In the genomic region with DNA sequence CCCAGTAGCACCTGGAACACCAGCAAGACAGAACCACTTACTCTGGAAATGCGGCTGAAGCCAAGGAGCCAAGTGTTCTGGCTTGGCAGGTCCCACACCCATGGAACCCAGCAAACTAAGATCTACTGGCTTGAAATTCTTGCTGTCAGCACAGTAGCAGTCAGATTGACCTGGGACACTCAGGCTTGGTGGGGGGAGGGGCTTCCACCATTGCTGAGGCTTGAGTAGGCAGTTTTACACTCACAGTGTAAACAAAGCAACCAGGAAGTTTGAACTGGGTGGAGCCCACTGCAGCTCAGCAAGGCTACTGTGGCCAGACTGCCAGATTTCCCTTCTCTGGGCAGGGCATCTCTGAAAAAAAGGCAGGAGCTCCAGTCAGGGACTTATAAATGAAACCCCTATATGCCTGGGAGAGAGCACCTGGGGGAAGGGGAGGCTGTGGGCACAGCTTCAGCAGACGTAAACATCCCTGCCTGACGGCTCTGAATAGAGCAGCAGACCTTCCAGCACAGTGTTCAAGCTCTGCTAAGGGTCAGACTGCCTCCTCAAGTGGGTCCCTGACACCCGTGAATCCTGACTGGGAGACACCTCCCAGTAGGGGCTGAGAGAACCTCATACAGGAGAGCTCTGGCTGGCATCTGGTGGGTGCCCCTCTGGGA, we compare ENCODE assay signal across 12 cellular contexts.
DNase-seq lines count a peak whose midpoint lies in the region; ATAC-seq, FAIRE-seq and TF ChIP-seq lines count a peak whose summit lies in the region.
"Had no signal": no experiment of that assay in that cellular context is flagged by ENCODE, and none has a peak within 500 bp of the region (broad histone marks: within the 10 kb centered on the region; RNA-seq: fewer than 3 reads in every experiment).

No MANE protein-coding gene starts in this region.

- FAIRE-seq in keratinocyte (lab: Jason Lieb, UNC): no peak

- no peak overlapping the region for H3K9ac ChIP-seq in keratinocyte (ENCODE audit: control insufficient read depth, extremely low read depth, insufficient read depth, low read length)
- H3K9ac ChIP-seq: parathyroid adenoma had no signal

- H3K36me3 ChIP-seq in keratinocyte (ENCODE audit: control insufficient read depth in 2 of 2, extremely low read depth in 1 of 2, insufficient read depth in 2 of 2, low read length in 2 of 2): no peaks in the 10 kb centered on the region

- H3K36me3 Mint-ChIP-seq in activated T-cell treated with anti-CD3 and anti-CD28 coated beads, Interleukin-2, amount 50 U/mL, for 72 hours (ENCODE audit: insufficient read depth in 2 of 2): peaks cover 5 to 12% of the 10 kb centered on the region in 2 donors

- no peak overlapping the region for H3K27ac Mint-ChIP-seq in activated T-cell treated with anti-CD3 and anti-CD28 coated beads, Interleukin-2, amount 50 U/mL, for 72 hours

- H3K4me1 Mint-ChIP-seq in activated T-cell treated with anti-CD3 and anti-CD28 coated beads, Interleukin-2, amount 50 U/mL, for 72 hours (ENCODE audit: low read depth): no peaks in the 10 kb centered on the region

- no peaks in the 10 kb centered on the region for H3K79me2 ChIP-seq in keratinocyte (ENCODE audit: control insufficient read depth, insufficient read depth, low read length)
- H3K79me2 ChIP-seq: parathyroid adenoma had no signal

- TF ChIP-seq CTCF in 22Rv1 (IDR thresholded peaks at IDR 0.05) (no peak), LNCaP clone FGC (IDR thresholded peaks at IDR 0.05; ENCODE audit: control insufficient read depth, extremely low read depth, insufficient read depth) (no peak), VCaP (conservative IDR thresholded peaks at IDR 0.05) (no peak), keratinocyte (optimal IDR thresholded peaks at IDR 0.05 in 1 of 3, IDR thresholded peaks at IDR 0.05 in 1 of 3, conservative IDR thresholded peaks at IDR 0.05 in 1 of 3; ENCODE audit: extremely low read depth in 1 of 3, insufficient read depth in 2 of 3, low read length in 3 of 3) (no peak)

- dilution Hi-C loops in keratinocyte (cut with MboI; ENCODE audit: extremely low pct_ligation_motif_present, low sequenced_read_pairs): no loop called here

- peaks cover 12 to 30% of the 10 kb centered on the region in 2 donors for H3K9me3 Mint-ChIP-seq in activated T-cell treated with anti-CD3 and anti-CD28 coated beads, Interleukin-2, amount 50 U/mL, for 72 hours

- no peak overlapping the region for H3K4me2 ChIP-seq in keratinocyte (ENCODE audit: control insufficient read depth, extremely low read depth, insufficient read depth, low read depth, low read length)

- no peaks in the 10 kb centered on the region for H3K27me3 ChIP-seq in keratinocyte (ENCODE audit: control insufficient read depth, extremely low read depth, insufficient read depth, low read length)

- H4K20me1 ChIP-seq in keratinocyte (ENCODE audit: control insufficient read depth, extremely low read depth, insufficient read depth, low read length): no peaks in the 10 kb centered on the region

- no peaks in the 10 kb centered on the region for H3K27me3 Mint-ChIP-seq in activated T-cell treated with anti-CD3 and anti-CD28 coated beads, Interleukin-2, amount 50 U/mL, for 72 hours (ENCODE audit: low read depth)

- DNase-seq in LNCaP clone FGC (ENCODE audit: low read depth) (peak; percentile 87), keratinocyte (ENCODE audit: low read depth, low spot score) (no peak), NCI-H1105 (lab: John Stamatoyannopoulos, UW) (no peak), globus pallidus (ENCODE audit: low spot score) (no peak), glomerular visceral epithelial cell (ENCODE audit: extremely low spot score) (no peak)
- no peak for DNase-seq in activated T-cell treated with anti-CD3 and anti-CD28 coated beads, Interleukin-2, amount 50 U/mL, for 72 hours
- DNase-seq: activated CD8-positive, alpha-beta memory T cell treated with anti-CD3 and anti-CD28 coated beads, Interleukin-2, amount 50 U/mL, for 4 hours; NCI-H187; SW 1271 had no signal

- H3K9me1 ChIP-seq in keratinocyte (ENCODE audit: control insufficient read depth, extremely low read depth, insufficient read depth, low read length): no peaks in the 10 kb centered on the region

- peak overlapping the region; percentile 76 for H3K27ac ChIP-seq in 22Rv1
- H3K27ac ChIP-seq in VCaP: peak overlapping the region; percentile 48
- H3K27ac ChIP-seq in keratinocyte (ENCODE audit: control insufficient read depth, insufficient read depth, low read length): no peak overlapping the region
- H3K27ac ChIP-seq: parathyroid adenoma had no signal

- H3K4me1 ChIP-seq in keratinocyte (ENCODE audit: control insufficient read depth, extremely low read depth, insufficient read depth, low read length): no peaks in the 10 kb centered on the region
- H3K4me1 ChIP-seq: parathyroid adenoma had no signal

- peak overlapping the region; percentile 71 for H2AFZ ChIP-seq in keratinocyte (ENCODE audit: control insufficient read depth, low read length)
- H2AFZ ChIP-seq: parathyroid adenoma had no signal

- no peak for ATAC-seq in activated T-cell treated with anti-CD3 and anti-CD28 coated beads, Interleukin-2, amount 50 U/mL, for 72 hours (replicated peaks in 1 of 2)

- no peak overlapping the region for H3K4me3 Mint-ChIP-seq in activated T-cell treated with anti-CD3 and anti-CD28 coated beads, Interleukin-2, amount 50 U/mL, for 72 hours

- H3K4me3 ChIP-seq in LNCaP clone FGC (ENCODE audit: low read depth, low read length) (no peak overlapping the region), keratinocyte (ENCODE audit: control insufficient read depth in 2 of 3, extremely low read depth in 1 of 3, insufficient read depth in 2 of 3, low read depth in 1 of 3, low read length in 3 of 3) (no peak overlapping the region)

- H3K9me3 ChIP-seq in keratinocyte (ENCODE audit: control insufficient read depth, low read depth, low read length): no peaks in the 10 kb centered on the region
